1 cellular context compared by ENCODE assay signal in the genomic region with DNA sequence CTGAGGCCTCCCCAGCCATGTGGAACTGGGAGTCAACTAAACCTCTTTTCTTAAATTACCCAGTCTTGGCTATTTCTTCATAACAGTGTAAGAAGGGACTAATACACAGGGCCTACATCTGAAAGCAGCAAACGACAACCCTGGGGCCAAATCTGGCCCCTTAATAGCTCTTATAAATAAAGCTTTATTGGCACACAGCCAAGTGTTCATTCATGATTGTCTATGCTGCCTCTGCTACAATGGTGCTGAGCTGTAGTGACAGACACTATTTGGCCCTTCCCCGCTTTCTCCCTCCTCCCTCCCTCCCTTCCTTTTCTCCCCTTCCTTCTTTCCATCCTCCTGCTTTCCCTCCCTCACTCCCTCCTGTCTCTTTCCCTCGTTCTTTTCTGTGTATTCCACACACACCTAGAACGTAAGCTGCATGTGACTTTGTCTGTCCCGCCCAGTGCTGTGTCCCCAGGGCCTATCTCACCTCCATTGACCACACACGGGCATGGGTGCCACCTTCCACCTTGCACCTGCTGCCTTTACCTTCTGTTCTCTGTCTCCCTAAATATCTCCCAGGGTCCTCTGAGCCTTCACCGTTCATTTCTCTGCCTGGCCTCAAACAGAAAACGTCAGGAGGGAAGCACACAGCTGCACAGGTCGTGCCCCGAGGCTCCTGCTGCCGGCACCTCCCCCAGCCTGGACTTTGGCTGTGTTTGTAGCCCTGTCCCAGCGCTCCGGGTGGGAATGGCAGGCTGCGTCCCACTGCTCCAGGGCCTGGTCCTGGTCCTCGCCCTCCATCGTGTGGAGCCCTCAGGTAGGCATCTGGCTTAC.
TF ChIP-seq lines count a peak whose summit lies in the region.

A gene with protein sequence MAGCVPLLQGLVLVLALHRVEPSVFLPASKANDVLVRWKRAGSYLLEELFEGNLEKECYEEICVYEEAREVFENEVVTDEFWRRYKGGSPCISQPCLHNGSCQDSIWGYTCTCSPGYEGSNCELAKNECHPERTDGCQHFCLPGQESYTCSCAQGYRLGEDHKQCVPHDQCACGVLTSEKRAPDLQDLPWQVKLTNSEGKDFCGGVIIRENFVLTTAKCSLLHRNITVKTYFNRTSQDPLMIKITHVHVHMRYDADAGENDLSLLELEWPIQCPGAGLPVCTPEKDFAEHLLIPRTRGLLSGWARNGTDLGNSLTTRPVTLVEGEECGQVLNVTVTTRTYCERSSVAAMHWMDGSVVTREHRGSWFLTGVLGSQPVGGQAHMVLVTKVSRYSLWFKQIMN (plus strand): TSS at position 720 of the 819 bp plus-strand sequence. CDS start 13 bp downstream, at position 733.

TF ChIP-seq in HepG2, 621 proteins besides CTCF, POLR2A, EP300 and RAD21 (continued from another document and continues in another):
- TF ChIP-seq AHR (CRISPR knock-in tag; IDR thresholded peaks at IDR 0.05) (peak; percentile 75; the same call in 1 of the 2 replicates), ZNF143 (CRISPR knock-in tag; IDR thresholded peaks at IDR 0.05) (peak; percentile 67), ZNF768 (CRISPR knock-in tag; IDR thresholded peaks at IDR 0.05) (peak; percentile 71), ZNF121 (CRISPR knock-in tag; IDR thresholded peaks at IDR 0.05) (peak; percentile 37; the same call in 1 of the 2 replicates), ERF (CRISPR knock-in tag; IDR thresholded peaks at IDR 0.05) (0 out of 2 replicates have a peak, but pooled peaks have one; percentile 82), SIN3A (IDR thresholded peaks at IDR 0.05; ENCODE audit: borderline replicate concordance, low read depth, low read length) (0 out of 2 replicates have a peak, but pooled peaks have one; percentile 64), ZNF724P (CRISPR knock-in tag; IDR thresholded peaks at IDR 0.05; ENCODE audit: borderline replicate concordance) (no peak), ZNF552 (CRISPR knock-in tag; IDR thresholded peaks at IDR 0.05; ENCODE audit: borderline replicate concordance) (peak; percentile 85; the same call in 1 of the 2 replicates), ZBTB38 (CRISPR knock-in tag; IDR thresholded peaks at IDR 0.05) (peak; percentile 87), SMAD3 (CRISPR knock-in tag; IDR thresholded peaks at IDR 0.05) (0 out of 2 replicates have a peak, but pooled peaks have one; percentile 52), ZFP82 (CRISPR knock-in tag; IDR thresholded peaks at IDR 0.05; ENCODE audit: borderline replicate concordance) (no peak), PHF20 (CRISPR knock-in tag; IDR thresholded peaks at IDR 0.05) (no peak), ESRRA (CRISPR knock-in tag; IDR thresholded peaks at IDR 0.05; ENCODE audit: low read depth) (0 out of 2 replicates have a peak, but pooled peaks have one; percentile 38), HDAC1 (CRISPR knock-in tag; IDR thresholded peaks at IDR 0.05) (peak; percentile 83), MED8 (CRISPR knock-in tag; IDR thresholded peaks at IDR 0.05; ENCODE audit: insufficient replicate concordance) (peak; percentile 22), KMT2A (CRISPR knock-in tag; IDR thresholded peaks at IDR 0.05) (peak; percentile 54; the same call in 1 of the 2 replicates), ZNF598 (CRISPR knock-in tag; IDR thresholded peaks at IDR 0.05; ENCODE audit: borderline replicate concordance) (peak; percentile 82; the same call in 1 of the 2 replicates), FOSL2 (CRISPR knock-in tag; IDR thresholded peaks at IDR 0.05) (peak; percentile 38; the same call in 1 of the 2 replicates), MYC (CRISPR knock-in tag; IDR thresholded peaks at IDR 0.05; ENCODE audit: borderline replicate concordance) (peak; percentile 77; the same call in 1 of the 2 replicates)
- TF ChIP-seq, protein P1, sequence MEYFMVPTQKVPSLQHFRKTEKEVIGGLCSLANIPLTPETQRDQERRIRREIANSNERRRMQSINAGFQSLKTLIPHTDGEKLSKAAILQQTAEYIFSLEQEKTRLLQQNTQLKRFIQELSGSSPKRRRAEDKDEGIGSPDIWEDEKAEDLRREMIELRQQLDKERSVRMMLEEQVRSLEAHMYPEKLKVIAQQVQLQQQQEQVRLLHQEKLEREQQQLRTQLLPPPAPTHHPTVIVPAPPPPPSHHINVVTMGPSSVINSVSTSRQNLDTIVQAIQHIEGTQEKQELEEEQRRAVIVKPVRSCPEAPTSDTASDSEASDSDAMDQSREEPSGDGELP (IDR thresholded peaks at IDR 0.05; ENCODE audit: borderline replicate concordance, low read depth) = peak; percentile 98
- TF ChIP-seq, protein P2, sequence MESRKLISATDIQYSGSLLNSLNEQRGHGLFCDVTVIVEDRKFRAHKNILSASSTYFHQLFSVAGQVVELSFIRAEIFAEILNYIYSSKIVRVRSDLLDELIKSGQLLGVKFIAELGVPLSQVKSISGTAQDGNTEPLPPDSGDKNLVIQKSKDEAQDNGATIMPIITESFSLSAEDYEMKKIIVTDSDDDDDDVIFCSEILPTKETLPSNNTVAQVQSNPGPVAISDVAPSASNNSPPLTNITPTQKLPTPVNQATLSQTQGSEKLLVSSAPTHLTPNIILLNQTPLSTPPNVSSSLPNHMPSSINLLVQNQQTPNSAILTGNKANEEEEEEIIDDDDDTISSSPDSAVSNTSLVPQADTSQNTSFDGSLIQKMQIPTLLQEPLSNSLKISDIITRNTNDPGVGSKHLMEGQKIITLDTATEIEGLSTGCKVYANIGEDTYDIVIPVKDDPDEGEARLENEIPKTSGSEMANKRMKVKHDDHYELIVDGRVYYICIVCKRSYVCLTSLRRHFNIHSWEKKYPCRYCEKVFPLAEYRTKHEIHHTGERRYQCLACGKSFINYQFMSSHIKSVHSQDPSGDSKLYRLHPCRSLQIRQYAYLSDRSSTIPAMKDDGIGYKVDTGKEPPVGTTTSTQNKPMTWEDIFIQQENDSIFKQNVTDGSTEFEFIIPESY (CRISPR knock-in tag; IDR thresholded peaks at IDR 0.05) = 0 out of 2 replicates have a peak, but pooled peaks have one; percentile 26
- TF ChIP-seq, protein P3, sequence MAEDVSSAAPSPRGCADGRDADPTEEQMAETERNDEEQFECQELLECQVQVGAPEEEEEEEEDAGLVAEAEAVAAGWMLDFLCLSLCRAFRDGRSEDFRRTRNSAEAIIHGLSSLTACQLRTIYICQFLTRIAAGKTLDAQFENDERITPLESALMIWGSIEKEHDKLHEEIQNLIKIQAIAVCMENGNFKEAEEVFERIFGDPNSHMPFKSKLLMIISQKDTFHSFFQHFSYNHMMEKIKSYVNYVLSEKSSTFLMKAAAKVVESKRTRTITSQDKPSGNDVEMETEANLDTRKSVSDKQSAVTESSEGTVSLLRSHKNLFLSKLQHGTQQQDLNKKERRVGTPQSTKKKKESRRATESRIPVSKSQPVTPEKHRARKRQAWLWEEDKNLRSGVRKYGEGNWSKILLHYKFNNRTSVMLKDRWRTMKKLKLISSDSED (CRISPR knock-in tag; IDR thresholded peaks at IDR 0.05) = no peak
- TF ChIP-seq, protein P4, sequence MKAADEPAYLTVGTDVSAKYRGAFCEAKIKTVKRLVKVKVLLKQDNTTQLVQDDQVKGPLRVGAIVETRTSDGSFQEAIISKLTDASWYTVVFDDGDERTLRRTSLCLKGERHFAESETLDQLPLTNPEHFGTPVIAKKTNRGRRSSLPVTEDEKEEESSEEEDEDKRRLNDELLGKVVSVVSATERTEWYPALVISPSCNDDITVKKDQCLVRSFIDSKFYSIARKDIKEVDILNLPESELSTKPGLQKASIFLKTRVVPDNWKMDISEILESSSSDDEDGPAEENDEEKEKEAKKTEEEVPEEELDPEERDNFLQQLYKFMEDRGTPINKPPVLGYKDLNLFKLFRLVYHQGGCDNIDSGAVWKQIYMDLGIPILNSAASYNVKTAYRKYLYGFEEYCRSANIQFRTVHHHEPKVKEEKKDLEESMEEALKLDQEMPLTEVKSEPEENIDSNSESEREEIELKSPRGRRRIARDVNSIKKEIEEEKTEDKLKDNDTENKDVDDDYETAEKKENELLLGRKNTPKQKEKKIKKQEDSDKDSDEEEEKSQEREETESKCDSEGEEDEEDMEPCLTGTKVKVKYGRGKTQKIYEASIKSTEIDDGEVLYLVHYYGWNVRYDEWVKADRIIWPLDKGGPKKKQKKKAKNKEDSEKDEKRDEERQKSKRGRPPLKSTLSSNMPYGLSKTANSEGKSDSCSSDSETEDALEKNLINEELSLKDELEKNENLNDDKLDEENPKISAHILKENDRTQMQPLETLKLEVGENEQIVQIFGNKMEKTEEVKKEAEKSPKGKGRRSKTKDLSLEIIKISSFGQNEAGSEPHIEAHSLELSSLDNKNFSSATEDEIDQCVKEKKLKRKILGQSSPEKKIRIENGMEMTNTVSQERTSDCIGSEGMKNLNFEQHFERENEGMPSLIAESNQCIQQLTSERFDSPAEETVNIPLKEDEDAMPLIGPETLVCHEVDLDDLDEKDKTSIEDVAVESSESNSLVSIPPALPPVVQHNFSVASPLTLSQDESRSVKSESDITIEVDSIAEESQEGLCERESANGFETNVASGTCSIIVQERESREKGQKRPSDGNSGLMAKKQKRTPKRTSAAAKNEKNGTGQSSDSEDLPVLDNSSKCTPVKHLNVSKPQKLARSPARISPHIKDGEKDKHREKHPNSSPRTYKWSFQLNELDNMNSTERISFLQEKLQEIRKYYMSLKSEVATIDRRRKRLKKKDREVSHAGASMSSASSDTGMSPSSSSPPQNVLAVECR (CRISPR knock-in tag; IDR thresholded peaks at IDR 0.05; ENCODE audit: borderline replicate concordance) = peak; percentile 72; the same call in 1 of the 2 replicates
- TF ChIP-seq, protein P5, sequence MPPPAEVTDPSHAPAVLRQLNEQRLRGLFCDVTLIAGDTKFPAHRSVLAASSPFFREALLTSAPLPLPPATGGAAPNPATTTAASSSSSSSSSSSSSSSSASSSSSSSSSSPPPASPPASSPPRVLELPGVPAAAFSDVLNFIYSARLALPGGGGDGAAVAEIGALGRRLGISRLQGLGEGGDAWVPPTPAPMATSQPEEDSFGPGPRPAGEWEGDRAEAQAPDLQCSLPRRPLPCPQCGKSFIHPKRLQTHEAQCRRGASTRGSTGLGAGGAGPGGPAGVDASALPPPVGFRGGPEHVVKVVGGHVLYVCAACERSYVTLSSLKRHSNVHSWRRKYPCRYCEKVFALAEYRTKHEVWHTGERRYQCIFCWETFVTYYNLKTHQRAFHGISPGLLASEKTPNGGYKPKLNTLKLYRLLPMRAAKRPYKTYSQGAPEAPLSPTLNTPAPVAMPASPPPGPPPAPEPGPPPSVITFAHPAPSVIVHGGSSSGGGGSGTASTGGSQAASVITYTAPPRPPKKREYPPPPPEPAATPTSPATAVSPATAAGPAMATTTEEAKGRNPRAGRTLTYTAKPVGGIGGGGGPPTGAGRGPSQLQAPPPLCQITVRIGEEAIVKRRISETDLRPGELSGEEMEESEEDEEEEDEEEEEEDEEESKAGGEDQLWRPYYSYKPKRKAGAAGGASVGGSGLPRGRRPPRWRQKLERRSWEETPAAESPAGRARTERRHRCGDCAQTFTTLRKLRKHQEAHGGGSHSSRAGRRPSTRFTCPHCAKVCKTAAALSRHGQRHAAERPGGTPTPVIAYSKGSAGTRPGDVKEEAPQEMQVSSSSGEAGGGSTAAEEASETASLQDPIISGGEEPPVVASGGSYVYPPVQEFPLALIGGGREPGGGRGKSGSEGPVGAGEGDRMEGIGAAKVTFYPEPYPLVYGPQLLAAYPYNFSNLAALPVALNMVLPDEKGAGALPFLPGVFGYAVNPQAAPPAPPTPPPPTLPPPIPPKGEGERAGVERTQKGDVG (CRISPR knock-in tag; IDR thresholded peaks at IDR 0.05; ENCODE audit: borderline replicate concordance) = peak; percentile 51; the same call in 1 of the 2 replicates
- TF ChIP-seq, protein P6, sequence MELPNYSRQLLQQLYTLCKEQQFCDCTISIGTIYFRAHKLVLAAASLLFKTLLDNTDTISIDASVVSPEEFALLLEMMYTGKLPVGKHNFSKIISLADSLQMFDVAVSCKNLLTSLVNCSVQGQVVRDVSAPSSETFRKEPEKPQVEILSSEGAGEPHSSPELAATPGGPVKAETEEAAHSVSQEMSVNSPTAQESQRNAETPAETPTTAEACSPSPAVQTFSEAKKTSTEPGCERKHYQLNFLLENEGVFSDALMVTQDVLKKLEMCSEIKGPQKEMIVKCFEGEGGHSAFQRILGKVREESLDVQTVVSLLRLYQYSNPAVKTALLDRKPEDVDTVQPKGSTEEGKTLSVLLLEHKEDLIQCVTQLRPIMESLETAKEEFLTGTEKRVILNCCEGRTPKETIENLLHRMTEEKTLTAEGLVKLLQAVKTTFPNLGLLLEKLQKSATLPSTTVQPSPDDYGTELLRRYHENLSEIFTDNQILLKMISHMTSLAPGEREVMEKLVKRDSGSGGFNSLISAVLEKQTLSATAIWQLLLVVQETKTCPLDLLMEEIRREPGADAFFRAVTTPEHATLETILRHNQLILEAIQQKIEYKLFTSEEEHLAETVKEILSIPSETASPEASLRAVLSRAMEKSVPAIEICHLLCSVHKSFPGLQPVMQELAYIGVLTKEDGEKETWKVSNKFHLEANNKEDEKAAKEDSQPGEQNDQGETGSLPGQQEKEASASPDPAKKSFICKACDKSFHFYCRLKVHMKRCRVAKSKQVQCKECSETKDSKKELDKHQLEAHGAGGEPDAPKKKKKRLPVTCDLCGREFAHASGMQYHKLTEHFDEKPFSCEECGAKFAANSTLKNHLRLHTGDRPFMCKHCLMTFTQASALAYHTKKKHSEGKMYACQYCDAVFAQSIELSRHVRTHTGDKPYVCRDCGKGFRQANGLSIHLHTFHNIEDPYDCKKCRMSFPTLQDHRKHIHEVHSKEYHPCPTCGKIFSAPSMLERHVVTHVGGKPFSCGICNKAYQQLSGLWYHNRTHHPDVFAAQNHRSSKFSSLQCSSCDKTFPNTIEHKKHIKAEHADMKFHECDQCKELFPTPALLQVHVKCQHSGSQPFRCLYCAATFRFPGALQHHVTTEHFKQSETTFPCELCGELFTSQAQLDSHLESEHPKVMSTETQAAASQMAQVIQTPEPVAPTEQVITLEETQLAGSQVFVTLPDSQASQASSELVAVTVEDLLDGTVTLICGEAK (IDR thresholded peaks at IDR 0.05) = peak; percentile 60
- TF ChIP-seq, protein P6 (CRISPR knock-in tag; IDR thresholded peaks at IDR 0.05) = peak; percentile 99
